11 cellular contexts compared by ENCODE assay signal in the genomic region with DNA sequence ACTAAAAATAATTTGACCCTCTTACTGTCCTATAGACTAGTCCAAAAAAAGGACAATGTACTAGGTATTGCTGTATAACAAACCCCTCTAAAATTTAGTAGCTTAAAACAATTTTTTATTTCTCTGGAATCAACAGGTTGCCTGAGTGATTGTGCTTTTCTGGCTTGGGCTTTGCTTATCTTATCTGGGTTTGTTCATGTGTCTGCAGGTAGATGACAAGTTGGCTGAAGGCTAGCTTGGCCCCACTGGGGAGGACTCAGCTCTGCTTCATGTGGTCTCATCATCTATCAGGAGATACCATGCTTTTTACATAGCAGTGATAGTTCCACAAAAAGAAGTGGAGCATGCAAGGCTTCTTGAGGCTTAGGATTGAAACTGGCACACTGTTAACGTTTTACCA.
"Had no signal": no experiment of that assay in that cellular context is flagged by ENCODE, and none has a peak within 500 bp of the region (broad histone marks: within the 10 kb centered on the region; RNA-seq: fewer than 3 reads in every experiment).

No MANE protein-coding gene starts in this region.

- H3K4me1 Mint-ChIP-seq: GM23338, H9 had no signal

- H3K9ac ChIP-seq: GM23248 had no signal

- H3K4me3 ChIP-seq: GM23248, GM23338, HAP-1 had no signal

- H3K9me3 ChIP-seq: HAP-1 had no signal

- H2AFZ ChIP-seq: GM23248, GM23338 had no signal

- ATAC-seq: GM23338, HCT116 had no signal

- H3K4me1 ChIP-seq: HAP-1 had no signal

- H3K4me3 Mint-ChIP-seq: GM23338, H9, HFFc6 had no signal

- DNase-seq: GM23248, GOT3, H7, H9, HCEC 1CT, HFFc6 had no signal

- H3K27ac ChIP-seq: GM23248 had no signal

- H3K36me3 ChIP-seq: HAP-1 had no signal

- H3K4me2 ChIP-seq: GM23338 had no signal

- H3K27ac Mint-ChIP-seq: GM23338, H9, HFFc6 had no signal

- FAIRE-seq: H1, H54 had no signal

- H3K9me3 Mint-ChIP-seq: GM23338, HFFc6 had no signal
